11 cellular contexts compared by ENCODE assay signal in the genomic region with DNA sequence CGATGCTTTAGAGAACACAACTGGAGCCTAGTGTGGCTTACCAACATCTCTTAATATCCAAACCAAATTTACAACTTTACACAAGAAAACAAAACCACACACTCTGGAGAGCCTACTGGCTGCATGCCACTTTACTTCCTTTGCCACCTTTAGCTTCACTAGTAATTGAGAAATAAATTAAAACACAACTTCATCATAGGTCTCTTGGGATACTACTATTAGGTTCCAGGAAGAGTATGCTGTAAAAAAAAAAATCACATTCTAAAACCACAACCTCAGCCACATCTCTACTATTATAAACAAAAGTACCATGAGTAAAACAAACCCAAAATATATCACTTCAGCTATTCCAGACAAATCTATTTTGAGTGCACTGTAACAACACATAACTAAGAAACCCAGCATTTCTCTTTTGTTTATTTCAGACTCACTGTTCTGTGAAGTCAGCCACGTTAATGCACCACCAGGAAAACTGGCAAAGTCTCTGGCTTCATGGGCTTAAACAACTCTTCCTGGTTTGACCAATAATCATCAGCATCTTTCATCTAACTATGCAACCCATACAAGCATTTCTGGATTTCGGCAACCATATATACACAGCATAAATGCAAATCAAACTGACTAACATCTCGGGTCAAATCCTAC. TPM values are rescaled to one million over a fixed set of nuclear protein-coding genes. Genes with fewer than 3 reads are reported as not detected.
DNase-seq lines count a peak whose midpoint lies in the region; ATAC-seq and TF ChIP-seq lines count a peak whose summit lies in the region.
"Had no signal": no experiment of that assay in that cellular context is flagged by ENCODE, and none has a peak within 500 bp of the region (broad histone marks: within the 10 kb centered on the region; RNA-seq: fewer than 3 reads in every experiment).

No MANE protein-coding gene starts in this region.

- intact Hi-C loops in Calu3 (cut with micrococcal nuclease; ENCODE audit: unreplicated experiment) = no loop called here
- intact Hi-C loops in sciatic nerve (cut with DNase I) = no loop called here

- no TSS peak for BruUV-seq in Calu3 (replicated peaks; lab: Mats Ljungman, UMichigan)

- H3K4me3 Mint-ChIP-seq in Calu3 (ENCODE audit: low read depth, unreplicated experiment) = no peak overlapping the region
- H3K4me3 Mint-ChIP-seq: brain had no signal

- CTCF ChIA-PET in Calu3 (lab: Charles Lee) = no interaction called here

- H3K4me1 ChIP-seq in foreskin keratinocyte = no peaks in the 10 kb centered on the region

- no peaks in the 10 kb centered on the region for H3K4me1 Mint-ChIP-seq in Calu3 (ENCODE audit: low read depth, unreplicated experiment)

- peaks cover 29% of the 10 kb centered on the region for H3K36me3 Mint-ChIP-seq in Calu3 (ENCODE audit: insufficient read depth, unreplicated experiment)

- DNase-seq in Calu3 = no peak
- peak; percentile 48 for DNase-seq in LHCN-M2 (ENCODE audit: low read depth)
- peak; percentile 70 for DNase-seq in dedifferentiated amniotic fluid mesenchymal stem cell (ENCODE audit: extremely low spot score)
- DNase-seq in renal cortical epithelial cell (ENCODE audit: low read depth) = peak; percentile 61
- DNase-seq in foreskin keratinocyte = no peak
- DNase-seq in sciatic nerve (ENCODE audit: low spot score) = no peak
- DNase-seq: activated CD4-positive, alpha-beta T cell treated with anti-CD3 and anti-CD28 coated beads, Interleukin-2, amount 50 U/mL, for 1 hour; NCI-H2029 had no signal

- no peaks in the 10 kb centered on the region for H3K27me3 ChIP-seq in foreskin keratinocyte

- peak overlapping the region; percentile 52 for H3K27ac Mint-ChIP-seq in Calu3 (ENCODE audit: unreplicated experiment)

- ATAC-seq in HG03175 (IDR thresholded peaks at IDR 0.05; ENCODE audit: unreplicated experiment) = no peak
- ATAC-seq in foreskin keratinocyte = no peak
- no peak for ATAC-seq in sciatic nerve

- H3K27me3 Mint-ChIP-seq in Calu3 (ENCODE audit: unreplicated experiment) = no peaks in the 10 kb centered on the region
- H3K27me3 Mint-ChIP-seq: brain had no signal

- no peak overlapping the region for H3K27ac ChIP-seq in foreskin keratinocyte
- H3K27ac ChIP-seq: RWPE1 had no signal

- H3K9me3 Mint-ChIP-seq in Calu3 (ENCODE audit: low read depth, unreplicated experiment) = no peaks in the 10 kb centered on the region
- H3K9me3 Mint-ChIP-seq: brain had no signal

- TF ChIP-seq CTCF in Calu3 (IDR thresholded peaks at IDR 0.05; ENCODE audit: unreplicated experiment) = no peak
- TF ChIP-seq CTCF in foreskin keratinocyte (conservative IDR thresholded peaks at IDR 0.05) = no peak

RNA-seq across cellular contexts. Expression of a gene that starts 59.1 kb away (rescaled TPM):
- total RNA-seq in Calu3 (2022) (38.7 and 49.0 TPM in 2 replicates), LHCN-M2 (2014; rRNA removed) (13.9 and 19.0 TPM in 2 replicates), renal cortical epithelial cell (23.6 and 54.6 TPM in 2 replicates), foreskin keratinocyte (30.2 and 31.9 TPM in 2 replicates), sciatic nerve (75.2 TPM)
- 7.2 TPM for polyA plus RNA-seq in LHCN-M2 (2012)
- 7.1 and 9.1 TPM in 2 replicates for polyA plus RNA-seq in foreskin keratinocyte

Comparison
In these comparisons a context has a peak if more than half of its experiments do, and no peak if none do; other contexts are left out.
1. DNase-seq: peak in LHCN-M2 (single experiment), dedifferentiated amniotic fluid mesenchymal stem cell (single experiment) and renal cortical epithelial cell (single experiment); none in Calu3 (single experiment), foreskin keratinocyte (0 of 2) and sciatic nerve (single experiment).